In the genomic region with DNA sequence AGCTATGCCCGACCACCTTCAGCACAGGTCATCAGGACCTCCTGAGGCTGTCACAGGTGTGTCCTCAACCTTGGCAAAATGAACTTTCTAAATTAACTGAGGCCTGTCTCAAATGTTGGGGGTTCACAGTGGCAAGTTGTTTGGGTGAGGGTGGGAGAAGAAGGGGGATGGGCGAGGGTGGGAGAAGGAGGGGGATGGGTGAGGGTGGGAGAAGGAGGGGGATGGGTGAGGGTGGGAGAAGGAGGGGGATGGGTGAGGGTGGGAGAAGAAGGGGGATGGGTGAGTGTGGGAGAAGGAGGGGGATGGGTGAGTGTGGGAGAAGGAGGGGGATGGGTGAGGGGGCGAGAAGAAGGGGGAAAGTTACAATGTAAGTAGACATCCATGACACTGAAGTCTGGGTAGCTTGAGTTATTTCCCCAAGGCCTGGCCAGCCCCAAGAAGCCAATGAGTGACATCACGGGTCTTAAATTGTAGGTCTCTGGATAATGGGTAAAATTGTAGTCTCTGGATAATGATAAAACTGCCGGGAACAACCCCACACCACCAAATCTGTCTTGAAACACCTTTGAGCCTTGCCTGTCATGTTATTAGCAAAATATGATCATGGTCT, we compare ENCODE assay signal across 1 cellular context.
A peak's percentile ranks its signal among the peaks of the same experiment; 100 is the strongest.
TF ChIP-seq lines count a peak whose summit lies in the region.

No MANE protein-coding gene starts in this region.

TF ChIP-seq in HepG2, 621 proteins besides CTCF, POLR2A, EP300 and RAD21:
- TF ChIP-seq HNRNPK (IDR thresholded peaks at IDR 0.05; ENCODE audit: low read depth, low read length, poor library complexity, severe bottlenecking) = peak; percentile 90
- no peak for TF ChIP-seq KLF6 (CRISPR knock-in tag; IDR thresholded peaks at IDR 0.05)
TF ChIP-seq in HepG2: peak in this region for 1.
